1 cellular context compared by ENCODE assay signal in the genomic region with DNA sequence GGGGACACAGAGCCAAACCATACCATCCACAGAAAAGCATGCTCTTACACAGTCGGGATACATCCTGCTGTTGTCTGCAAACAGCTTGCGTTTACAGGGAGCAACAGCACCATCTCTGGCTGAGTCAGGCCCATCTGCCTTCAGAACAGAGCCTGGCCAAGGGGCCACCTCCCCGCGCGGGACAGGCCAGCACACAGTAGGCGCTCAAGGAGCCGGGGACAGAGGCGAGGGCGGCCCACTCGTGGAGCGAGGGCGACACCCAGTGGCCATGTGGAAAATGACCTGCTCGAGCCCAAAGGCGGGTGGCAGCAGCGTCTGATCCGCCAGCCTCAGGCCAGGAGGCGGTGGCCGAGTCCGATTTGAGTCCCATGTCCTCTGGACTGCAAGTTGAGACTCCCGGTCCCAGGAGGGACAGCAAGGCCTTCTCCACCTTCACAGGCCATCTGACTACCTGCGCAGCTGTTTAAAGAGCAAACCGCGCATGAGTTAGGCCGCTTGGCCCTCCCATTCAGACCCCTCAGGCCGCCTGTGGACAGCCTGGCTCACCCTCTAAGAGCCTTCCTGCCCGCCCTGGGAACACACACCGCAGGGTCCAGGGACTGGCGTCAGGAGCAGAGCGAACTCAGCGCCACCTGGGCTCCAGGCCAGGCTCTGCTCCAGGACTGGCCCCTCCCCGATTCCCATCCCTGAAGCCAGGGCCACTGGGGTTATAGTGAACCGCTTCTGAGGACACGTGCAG.
TF ChIP-seq lines count a peak whose summit lies in the region.

No MANE protein-coding gene starts in this region.

TF ChIP-seq in HepG2, 621 proteins besides CTCF, POLR2A, EP300 and RAD21 (continued from another document and continues in another):
- TF ChIP-seq, protein P1, sequence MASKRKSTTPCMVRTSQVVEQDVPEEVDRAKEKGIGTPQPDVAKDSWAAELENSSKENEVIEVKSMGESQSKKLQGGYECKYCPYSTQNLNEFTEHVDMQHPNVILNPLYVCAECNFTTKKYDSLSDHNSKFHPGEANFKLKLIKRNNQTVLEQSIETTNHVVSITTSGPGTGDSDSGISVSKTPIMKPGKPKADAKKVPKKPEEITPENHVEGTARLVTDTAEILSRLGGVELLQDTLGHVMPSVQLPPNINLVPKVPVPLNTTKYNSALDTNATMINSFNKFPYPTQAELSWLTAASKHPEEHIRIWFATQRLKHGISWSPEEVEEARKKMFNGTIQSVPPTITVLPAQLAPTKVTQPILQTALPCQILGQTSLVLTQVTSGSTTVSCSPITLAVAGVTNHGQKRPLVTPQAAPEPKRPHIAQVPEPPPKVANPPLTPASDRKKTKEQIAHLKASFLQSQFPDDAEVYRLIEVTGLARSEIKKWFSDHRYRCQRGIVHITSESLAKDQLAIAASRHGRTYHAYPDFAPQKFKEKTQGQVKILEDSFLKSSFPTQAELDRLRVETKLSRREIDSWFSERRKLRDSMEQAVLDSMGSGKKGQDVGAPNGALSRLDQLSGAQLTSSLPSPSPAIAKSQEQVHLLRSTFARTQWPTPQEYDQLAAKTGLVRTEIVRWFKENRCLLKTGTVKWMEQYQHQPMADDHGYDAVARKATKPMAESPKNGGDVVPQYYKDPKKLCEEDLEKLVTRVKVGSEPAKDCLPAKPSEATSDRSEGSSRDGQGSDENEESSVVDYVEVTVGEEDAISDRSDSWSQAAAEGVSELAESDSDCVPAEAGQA (IDR thresholded peaks at IDR 0.05; ENCODE audit: low read depth) = no peak
- TF ChIP-seq, protein P1 (CRISPR knock-in tag; IDR thresholded peaks at IDR 0.05; ENCODE audit: borderline replicate concordance) = no peak
- TF ChIP-seq, protein P2, sequence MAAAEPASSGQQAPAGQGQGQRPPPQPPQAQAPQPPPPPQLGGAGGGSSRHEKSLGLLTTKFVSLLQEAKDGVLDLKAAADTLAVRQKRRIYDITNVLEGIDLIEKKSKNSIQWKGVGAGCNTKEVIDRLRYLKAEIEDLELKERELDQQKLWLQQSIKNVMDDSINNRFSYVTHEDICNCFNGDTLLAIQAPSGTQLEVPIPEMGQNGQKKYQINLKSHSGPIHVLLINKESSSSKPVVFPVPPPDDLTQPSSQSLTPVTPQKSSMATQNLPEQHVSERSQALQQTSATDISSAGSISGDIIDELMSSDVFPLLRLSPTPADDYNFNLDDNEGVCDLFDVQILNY (CRISPR knock-in tag; conservative IDR thresholded peaks at IDR 0.05) = no peak
- TF ChIP-seq, protein P3, sequence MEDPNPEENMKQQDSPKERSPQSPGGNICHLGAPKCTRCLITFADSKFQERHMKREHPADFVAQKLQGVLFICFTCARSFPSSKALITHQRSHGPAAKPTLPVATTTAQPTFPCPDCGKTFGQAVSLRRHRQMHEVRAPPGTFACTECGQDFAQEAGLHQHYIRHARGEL (CRISPR knock-in tag; IDR thresholded peaks at IDR 0.05) = peak; percentile 93
- TF ChIP-seq, protein P4, sequence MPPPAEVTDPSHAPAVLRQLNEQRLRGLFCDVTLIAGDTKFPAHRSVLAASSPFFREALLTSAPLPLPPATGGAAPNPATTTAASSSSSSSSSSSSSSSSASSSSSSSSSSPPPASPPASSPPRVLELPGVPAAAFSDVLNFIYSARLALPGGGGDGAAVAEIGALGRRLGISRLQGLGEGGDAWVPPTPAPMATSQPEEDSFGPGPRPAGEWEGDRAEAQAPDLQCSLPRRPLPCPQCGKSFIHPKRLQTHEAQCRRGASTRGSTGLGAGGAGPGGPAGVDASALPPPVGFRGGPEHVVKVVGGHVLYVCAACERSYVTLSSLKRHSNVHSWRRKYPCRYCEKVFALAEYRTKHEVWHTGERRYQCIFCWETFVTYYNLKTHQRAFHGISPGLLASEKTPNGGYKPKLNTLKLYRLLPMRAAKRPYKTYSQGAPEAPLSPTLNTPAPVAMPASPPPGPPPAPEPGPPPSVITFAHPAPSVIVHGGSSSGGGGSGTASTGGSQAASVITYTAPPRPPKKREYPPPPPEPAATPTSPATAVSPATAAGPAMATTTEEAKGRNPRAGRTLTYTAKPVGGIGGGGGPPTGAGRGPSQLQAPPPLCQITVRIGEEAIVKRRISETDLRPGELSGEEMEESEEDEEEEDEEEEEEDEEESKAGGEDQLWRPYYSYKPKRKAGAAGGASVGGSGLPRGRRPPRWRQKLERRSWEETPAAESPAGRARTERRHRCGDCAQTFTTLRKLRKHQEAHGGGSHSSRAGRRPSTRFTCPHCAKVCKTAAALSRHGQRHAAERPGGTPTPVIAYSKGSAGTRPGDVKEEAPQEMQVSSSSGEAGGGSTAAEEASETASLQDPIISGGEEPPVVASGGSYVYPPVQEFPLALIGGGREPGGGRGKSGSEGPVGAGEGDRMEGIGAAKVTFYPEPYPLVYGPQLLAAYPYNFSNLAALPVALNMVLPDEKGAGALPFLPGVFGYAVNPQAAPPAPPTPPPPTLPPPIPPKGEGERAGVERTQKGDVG (CRISPR knock-in tag; IDR thresholded peaks at IDR 0.05; ENCODE audit: borderline replicate concordance) = peak; percentile 90; the same call in 1 of the 2 replicates
- TF ChIP-seq ZNF883 (CRISPR knock-in tag; IDR thresholded peaks at IDR 0.05; ENCODE audit: not compliant biosample characterization) (peak; percentile 75), MED1 (CRISPR knock-in tag; IDR thresholded peaks at IDR 0.05) (no peak; the same call in 1 of the 2 replicates), ZNF567 (CRISPR knock-in tag; IDR thresholded peaks at IDR 0.05; ENCODE audit: borderline replicate concordance) (peak; percentile 98), NFKB2 (CRISPR knock-in tag; IDR thresholded peaks at IDR 0.05; ENCODE audit: borderline replicate concordance) (peak; percentile 71; the same call in 1 of the 2 replicates), MATR3 (CRISPR knock-in tag; IDR thresholded peaks at IDR 0.05) (no peak), ZBTB21 (CRISPR knock-in tag; IDR thresholded peaks at IDR 0.05) (0 out of 2 replicates have a peak, but pooled peaks have one; percentile 4), NFRKB (IDR thresholded peaks at IDR 0.05) (no peak), SMAD3 (CRISPR knock-in tag; IDR thresholded peaks at IDR 0.05) (peak; percentile 64), NCOA2 (CRISPR knock-in tag; IDR thresholded peaks at IDR 0.05) (peak; percentile 48; the same call in 1 of the 2 replicates), ZNF776 (CRISPR knock-in tag; IDR thresholded peaks at IDR 0.05) (0 out of 2 replicates have a peak, but pooled peaks have one; percentile 42), JDP2 (CRISPR knock-in tag; IDR thresholded peaks at IDR 0.05; ENCODE audit: borderline replicate concordance) (no peak), ADNP (CRISPR knock-in tag; IDR thresholded peaks at IDR 0.05) (no peak), ATAD3A (CRISPR knock-in tag; IDR thresholded peaks at IDR 0.05) (no peak), FOXA3 (CRISPR knock-in tag; IDR thresholded peaks at IDR 0.05) (peak; percentile 25), ZNF747 (CRISPR knock-in tag; IDR thresholded peaks at IDR 0.05; ENCODE audit: borderline replicate concordance) (no peak), FOXK2 (IDR thresholded peaks at IDR 0.05) (no peak), ZBTB8A (CRISPR knock-in tag; IDR thresholded peaks at IDR 0.05; ENCODE audit: borderline replicate concordance, low read depth) (no peak), ZNF484 (CRISPR knock-in tag; IDR thresholded peaks at IDR 0.05; ENCODE audit: borderline replicate concordance, low read depth) (no peak), DMAP1 (CRISPR knock-in tag; IDR thresholded peaks at IDR 0.05) (peak; percentile 80), BRD4 (CRISPR knock-in tag; IDR thresholded peaks at IDR 0.05) (peak; percentile 86; the same call in 1 of the 2 replicates), BCL6 (CRISPR knock-in tag; IDR thresholded peaks at IDR 0.05) (0 out of 2 replicates have a peak, but pooled peaks have one; percentile 21), NR1H2 (CRISPR knock-in tag; IDR thresholded peaks at IDR 0.05; ENCODE audit: borderline replicate concordance, low read depth) (no peak)
- TF ChIP-seq, protein P5, sequence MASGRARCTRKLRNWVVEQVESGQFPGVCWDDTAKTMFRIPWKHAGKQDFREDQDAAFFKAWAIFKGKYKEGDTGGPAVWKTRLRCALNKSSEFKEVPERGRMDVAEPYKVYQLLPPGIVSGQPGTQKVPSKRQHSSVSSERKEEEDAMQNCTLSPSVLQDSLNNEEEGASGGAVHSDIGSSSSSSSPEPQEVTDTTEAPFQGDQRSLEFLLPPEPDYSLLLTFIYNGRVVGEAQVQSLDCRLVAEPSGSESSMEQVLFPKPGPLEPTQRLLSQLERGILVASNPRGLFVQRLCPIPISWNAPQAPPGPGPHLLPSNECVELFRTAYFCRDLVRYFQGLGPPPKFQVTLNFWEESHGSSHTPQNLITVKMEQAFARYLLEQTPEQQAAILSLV (CRISPR knock-in tag; IDR thresholded peaks at IDR 0.05; ENCODE audit: borderline replicate concordance) = peak; percentile 80; the same call in 1 of the 2 replicates
- TF ChIP-seq, protein P6, sequence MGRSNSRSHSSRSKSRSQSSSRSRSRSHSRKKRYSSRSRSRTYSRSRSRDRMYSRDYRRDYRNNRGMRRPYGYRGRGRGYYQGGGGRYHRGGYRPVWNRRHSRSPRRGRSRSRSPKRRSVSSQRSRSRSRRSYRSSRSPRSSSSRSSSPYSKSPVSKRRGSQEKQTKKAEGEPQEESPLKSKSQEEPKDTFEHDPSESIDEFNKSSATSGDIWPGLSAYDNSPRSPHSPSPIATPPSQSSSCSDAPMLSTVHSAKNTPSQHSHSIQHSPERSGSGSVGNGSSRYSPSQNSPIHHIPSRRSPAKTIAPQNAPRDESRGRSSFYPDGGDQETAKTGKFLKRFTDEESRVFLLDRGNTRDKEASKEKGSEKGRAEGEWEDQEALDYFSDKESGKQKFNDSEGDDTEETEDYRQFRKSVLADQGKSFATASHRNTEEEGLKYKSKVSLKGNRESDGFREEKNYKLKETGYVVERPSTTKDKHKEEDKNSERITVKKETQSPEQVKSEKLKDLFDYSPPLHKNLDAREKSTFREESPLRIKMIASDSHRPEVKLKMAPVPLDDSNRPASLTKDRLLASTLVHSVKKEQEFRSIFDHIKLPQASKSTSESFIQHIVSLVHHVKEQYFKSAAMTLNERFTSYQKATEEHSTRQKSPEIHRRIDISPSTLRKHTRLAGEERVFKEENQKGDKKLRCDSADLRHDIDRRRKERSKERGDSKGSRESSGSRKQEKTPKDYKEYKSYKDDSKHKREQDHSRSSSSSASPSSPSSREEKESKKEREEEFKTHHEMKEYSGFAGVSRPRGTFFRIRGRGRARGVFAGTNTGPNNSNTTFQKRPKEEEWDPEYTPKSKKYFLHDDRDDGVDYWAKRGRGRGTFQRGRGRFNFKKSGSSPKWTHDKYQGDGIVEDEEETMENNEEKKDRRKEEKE (IDR thresholded peaks at IDR 0.05) = no peak
- TF ChIP-seq, protein P7, sequence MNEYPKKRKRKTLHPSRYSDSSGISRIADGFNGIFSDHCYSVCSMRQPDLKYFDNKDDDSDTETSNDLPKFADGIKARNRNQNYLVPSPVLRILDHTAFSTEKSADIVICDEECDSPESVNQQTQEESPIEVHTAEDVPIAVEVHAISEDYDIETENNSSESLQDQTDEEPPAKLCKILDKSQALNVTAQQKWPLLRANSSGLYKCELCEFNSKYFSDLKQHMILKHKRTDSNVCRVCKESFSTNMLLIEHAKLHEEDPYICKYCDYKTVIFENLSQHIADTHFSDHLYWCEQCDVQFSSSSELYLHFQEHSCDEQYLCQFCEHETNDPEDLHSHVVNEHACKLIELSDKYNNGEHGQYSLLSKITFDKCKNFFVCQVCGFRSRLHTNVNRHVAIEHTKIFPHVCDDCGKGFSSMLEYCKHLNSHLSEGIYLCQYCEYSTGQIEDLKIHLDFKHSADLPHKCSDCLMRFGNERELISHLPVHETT (CRISPR knock-in tag; conservative IDR thresholded peaks at IDR 0.05) = no peak
- TF ChIP-seq, protein P8, sequence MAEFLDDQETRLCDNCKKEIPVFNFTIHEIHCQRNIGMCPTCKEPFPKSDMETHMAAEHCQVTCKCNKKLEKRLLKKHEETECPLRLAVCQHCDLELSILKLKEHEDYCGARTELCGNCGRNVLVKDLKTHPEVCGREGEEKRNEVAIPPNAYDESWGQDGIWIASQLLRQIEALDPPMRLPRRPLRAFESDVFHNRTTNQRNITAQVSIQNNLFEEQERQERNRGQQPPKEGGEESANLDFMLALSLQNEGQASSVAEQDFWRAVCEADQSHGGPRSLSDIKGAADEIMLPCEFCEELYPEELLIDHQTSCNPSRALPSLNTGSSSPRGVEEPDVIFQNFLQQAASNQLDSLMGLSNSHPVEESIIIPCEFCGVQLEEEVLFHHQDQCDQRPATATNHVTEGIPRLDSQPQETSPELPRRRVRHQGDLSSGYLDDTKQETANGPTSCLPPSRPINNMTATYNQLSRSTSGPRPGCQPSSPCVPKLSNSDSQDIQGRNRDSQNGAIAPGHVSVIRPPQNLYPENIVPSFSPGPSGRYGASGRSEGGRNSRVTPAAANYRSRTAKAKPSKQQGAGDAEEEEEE (CRISPR knock-in tag; IDR thresholded peaks at IDR 0.05; ENCODE audit: borderline replicate concordance) = peak; percentile 51; the same call in 1 of the 2 replicates
- TF ChIP-seq, protein P9, sequence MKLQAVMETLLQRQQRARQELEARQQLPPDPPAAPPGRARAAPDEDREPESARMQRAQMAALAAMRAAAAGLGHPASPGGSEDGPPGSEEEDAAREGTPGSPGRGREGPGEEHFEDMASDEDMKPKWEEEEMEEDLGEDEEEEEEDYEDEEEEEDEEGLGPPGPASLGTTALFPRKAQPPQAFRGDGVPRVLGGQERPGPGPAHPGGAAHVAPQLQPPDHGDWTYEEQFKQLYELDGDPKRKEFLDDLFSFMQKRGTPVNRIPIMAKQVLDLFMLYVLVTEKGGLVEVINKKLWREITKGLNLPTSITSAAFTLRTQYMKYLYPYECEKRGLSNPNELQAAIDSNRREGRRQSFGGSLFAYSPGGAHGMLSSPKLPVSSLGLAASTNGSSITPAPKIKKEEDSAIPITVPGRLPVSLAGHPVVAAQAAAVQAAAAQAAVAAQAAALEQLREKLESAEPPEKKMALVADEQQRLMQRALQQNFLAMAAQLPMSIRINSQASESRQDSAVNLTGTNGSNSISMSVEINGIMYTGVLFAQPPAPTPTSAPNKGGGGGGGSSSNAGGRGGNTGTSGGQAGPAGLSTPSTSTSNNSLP (IDR thresholded peaks at IDR 0.05; ENCODE audit: low read depth, low read length) = no peak
- TF ChIP-seq, protein P10, sequence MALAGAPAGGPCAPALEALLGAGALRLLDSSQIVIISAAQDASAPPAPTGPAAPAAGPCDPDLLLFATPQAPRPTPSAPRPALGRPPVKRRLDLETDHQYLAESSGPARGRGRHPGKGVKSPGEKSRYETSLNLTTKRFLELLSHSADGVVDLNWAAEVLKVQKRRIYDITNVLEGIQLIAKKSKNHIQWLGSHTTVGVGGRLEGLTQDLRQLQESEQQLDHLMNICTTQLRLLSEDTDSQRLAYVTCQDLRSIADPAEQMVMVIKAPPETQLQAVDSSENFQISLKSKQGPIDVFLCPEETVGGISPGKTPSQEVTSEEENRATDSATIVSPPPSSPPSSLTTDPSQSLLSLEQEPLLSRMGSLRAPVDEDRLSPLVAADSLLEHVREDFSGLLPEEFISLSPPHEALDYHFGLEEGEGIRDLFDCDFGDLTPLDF (CRISPR knock-in tag; IDR thresholded peaks at IDR 0.05) = no peak
